In the genomic region with DNA sequence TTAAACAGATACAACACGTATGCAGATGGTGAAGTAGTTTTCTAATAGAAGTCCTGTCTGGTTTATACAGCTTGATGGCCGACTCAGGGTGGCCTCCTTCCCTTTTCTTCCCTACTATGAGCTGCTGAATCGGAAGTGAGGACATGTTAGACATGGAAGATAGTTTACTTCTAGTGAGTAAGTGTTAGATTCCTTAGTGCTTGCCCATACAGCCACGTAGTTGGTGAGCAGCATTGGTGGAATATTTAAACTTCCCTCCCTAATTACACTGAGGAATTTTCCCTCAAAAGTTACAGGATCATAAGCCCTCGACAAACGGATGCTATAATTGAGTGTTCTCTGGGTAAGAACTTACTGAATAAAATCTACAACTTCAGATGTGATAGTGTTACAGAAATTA, we compare ENCODE assay signal across 19 cellular contexts. TPM values are rescaled to one million over a fixed set of nuclear protein-coding genes. Genes with fewer than 3 reads are reported as not detected.
A peak's percentile ranks its signal among the peaks of the same experiment; 100 is the strongest.
DNase-seq lines count a peak whose midpoint lies in the region; ATAC-seq and TF ChIP-seq lines count a peak whose summit lies in the region.
"Had no signal": no experiment of that assay in that cellular context is flagged by ENCODE, and none has a peak within 500 bp of the region (broad histone marks: within the 10 kb centered on the region; RNA-seq: fewer than 3 reads in every experiment).

No MANE protein-coding gene starts in this region.

- H3K4me2 ChIP-seq in GM23248 (ENCODE audit: unreplicated experiment) (peak overlapping the region; percentile 88), smooth muscle cell (peak overlapping the region; percentile 67)

- H4K20me1 ChIP-seq in GM23248 (ENCODE audit: insufficient read depth) (no peaks in the 10 kb centered on the region), smooth muscle cell (ENCODE audit: low read depth) (no peaks in the 10 kb centered on the region)

- ATAC-seq in GM21360 (IDR thresholded peaks at IDR 0.05; ENCODE audit: unreplicated experiment): no peak
- no peak for ATAC-seq in body of pancreas
- ATAC-seq: K562, lower lobe of right lung, pancreas, upper lobe of right lung had no signal

- H3K27ac ChIP-seq in GM23248 (peak overlapping the region; percentile 87), smooth muscle cell (ENCODE audit: low read depth) (peak overlapping the region; percentile 85), body of pancreas (no peak overlapping the region)
- H3K27ac ChIP-seq: cardiac muscle cell, esophagus muscularis mucosa, lower lobe of right lung, pancreas, sigmoid colon, upper lobe of right lung had no signal

- TF ChIP-seq POLR2A in body of pancreas (IDR thresholded peaks at IDR 0.05): no peak

- H3K79me2 ChIP-seq in GM23248 (ENCODE audit: insufficient read depth) (peaks cover 15% of the 10 kb centered on the region; the same call in 1 of the 2 replicates), smooth muscle cell (ENCODE audit: low read depth) (no peaks in the 10 kb centered on the region)

- H2AFZ ChIP-seq in GM23248: peak overlapping the region; percentile 44
- H2AFZ ChIP-seq in smooth muscle cell (ENCODE audit: low read depth): no peak overlapping the region

- H3F3A ChIP-seq in GM23248 (ENCODE audit: insufficient read depth) (peaks cover 51% of the 10 kb centered on the region), smooth muscle cell (ENCODE audit: low read depth) (no peaks in the 10 kb centered on the region)

- H3K9me3 ChIP-seq in GM23248 (ENCODE audit: low read depth) (no peaks in the 10 kb centered on the region), smooth muscle cell (replicated peaks; ENCODE audit: low read depth) (no peaks in the 10 kb centered on the region), body of pancreas (no peaks in the 10 kb centered on the region)
- H3K9me3 ChIP-seq: esophagus muscularis mucosa, lower lobe of right lung, pancreas, sigmoid colon, upper lobe of right lung had no signal

- in situ Hi-C loops in GM23248 (cut with MboI): no loop called here

- no peaks in the 10 kb centered on the region for H3K9me2 ChIP-seq in GM23248 (ENCODE audit: insufficient read depth)

- H3K4me1 ChIP-seq in GM23248 (ENCODE audit: insufficient read depth) (peaks cover 66% of the 10 kb centered on the region), smooth muscle cell (ENCODE audit: low read depth) (peaks cover 4% of the 10 kb centered on the region), body of pancreas (no peaks in the 10 kb centered on the region)
- H3K4me1 ChIP-seq: lower lobe of right lung, pancreas had no signal

- peak overlapping the region; percentile 51 for H3K4me3 ChIP-seq in GM23248
- H3K4me3 ChIP-seq in foreskin fibroblast (ENCODE audit: low read depth in 1 of 2, low read length in 2 of 2): no peak overlapping the region
- no peak overlapping the region for H3K4me3 ChIP-seq in smooth muscle cell
- no peak overlapping the region for H3K4me3 ChIP-seq in body of pancreas
- H3K4me3 ChIP-seq: cardiac muscle cell, esophagus muscularis mucosa, K562, lower lobe of right lung, pancreas, sigmoid colon, upper lobe of right lung had no signal

- H3K36me3 ChIP-seq in GM23248 (ENCODE audit: low read depth): no peaks in the 10 kb centered on the region
- H3K36me3 ChIP-seq in smooth muscle cell (ENCODE audit: low read depth): no peaks in the 10 kb centered on the region
- H3K36me3 ChIP-seq in body of pancreas (replicated peaks in 1 of 2; ENCODE audit: insufficient read depth in 1 of 2, low read depth in 2 of 2): no peaks in the 10 kb centered on the region
- H3K36me3 ChIP-seq: cardiac muscle cell, esophagus muscularis mucosa, lower lobe of right lung, pancreas, sigmoid colon, upper lobe of right lung had no signal

- TF ChIP-seq CTCF in foreskin fibroblast (IDR thresholded peaks at IDR 0.05; ENCODE audit: low read depth, low read length) (no peak), smooth muscle cell (IDR thresholded peaks at IDR 0.05; ENCODE audit: borderline replicate concordance, insufficient read depth, poor library complexity, severe bottlenecking) (no peak), body of pancreas (IDR thresholded peaks at IDR 0.05) (no peak)

- peak; percentile 85 for DNase-seq in GM23248
- DNase-seq in amniotic epithelial cell (ENCODE audit: low read depth): peak; percentile 64
- DNase-seq in foreskin fibroblast: peak; percentile 71 to 82
- DNase-seq in smooth muscle cell (lab: John Stamatoyannopoulos, UW; ENCODE audit: unreplicated experiment): no peak
- DNase-seq in NCI-H82 treated with DMSO at 0.1 percent for 48 hours (lab: John Stamatoyannopoulos, UW; ENCODE audit: unreplicated experiment): no peak
- no peak for DNase-seq in body of pancreas
- DNase-seq: C1 segment of cervical spinal cord; lower lobe of right lung; naive B cell; NCI-H1092 treated with DMSO at 0.1 percent for 48 hours; NCI-H524; pancreas; sigmoid colon; stimulated activated CD4-positive, alpha-beta T cell treated with anti-CD3 and anti-CD28 coated beads, Interleukin-2, amount 100 ng/mL, for 48 hours; upper lobe of right lung had no signal

- H3K27me3 ChIP-seq in GM23248 (replicated peaks; ENCODE audit: insufficient read depth) (no peaks in the 10 kb centered on the region), smooth muscle cell (ENCODE audit: low read depth) (no peaks in the 10 kb centered on the region), body of pancreas (no peaks in the 10 kb centered on the region)
- H3K27me3 ChIP-seq: cardiac muscle cell, esophagus muscularis mucosa, pancreas, sigmoid colon, upper lobe of right lung had no signal

- H3K9ac ChIP-seq in GM23248: peak overlapping the region; percentile 68
- peak overlapping the region; percentile 40 for H3K9ac ChIP-seq in smooth muscle cell (ENCODE audit: low read depth)

- intact Hi-C loops in body of pancreas (cut with DNase I): no loop called here

- WGBS in GM23248 (ENCODE audit: low coverage in 1 of 2, low lambda C conversion rate in 2 of 2, missing lambda C conversion rate in 2 of 2), 2 experiments: 12 to 16% methylated on average over 6 of the region's 6 CpGs
- WGBS in smooth muscle cell (ENCODE audit: low lambda C conversion rate): 25% methylated on average over 6 of the region's 6 CpGs
- 79 to 82% methylated on average over 6 of the region's 6 CpGs for WGBS in body of pancreas, 2 donors

RNA-seq across cellular contexts. Expression of a gene that starts 52.1 kb away (rescaled TPM):
- total RNA-seq in GM23248 (2014; rRNA removed; shearing (Covaris generic)): 7.8 and 24.3 TPM in 2 replicates
- polyA plus RNA-seq in GM23248 (2016; fragmentation: Nextera tagmentation; extraction: Ambion mirVana) (30.9 and 33.7 TPM in 2 replicates), smooth muscle cell (11.3 and 12.8 TPM in 2 replicates)
- total RNA-seq in smooth muscle cell (20.7 and 28.3 TPM in 2 replicates), body of pancreas (1 to 10 TPM; 7.9 to 9.9 TPM)

Comparison
In these comparisons a context has a peak if more than half of its experiments do, and no peak if none do; other contexts are left out.
1. DNase-seq: peak in GM23248 (single experiment), amniotic epithelial cell (single experiment) and foreskin fibroblast (2 of 2); none in smooth muscle cell (single experiment), NCI-H82 treated with DMSO at 0.1 percent for 48 hours (single experiment) and body of pancreas (0 of 4).
2. H3K27ac ChIP-seq: peak in GM23248 (single experiment) and smooth muscle cell (single experiment); none in body of pancreas (0 of 4).